Comparison of ENCODE assay signal across 8 cellular contexts in the genomic region with DNA sequence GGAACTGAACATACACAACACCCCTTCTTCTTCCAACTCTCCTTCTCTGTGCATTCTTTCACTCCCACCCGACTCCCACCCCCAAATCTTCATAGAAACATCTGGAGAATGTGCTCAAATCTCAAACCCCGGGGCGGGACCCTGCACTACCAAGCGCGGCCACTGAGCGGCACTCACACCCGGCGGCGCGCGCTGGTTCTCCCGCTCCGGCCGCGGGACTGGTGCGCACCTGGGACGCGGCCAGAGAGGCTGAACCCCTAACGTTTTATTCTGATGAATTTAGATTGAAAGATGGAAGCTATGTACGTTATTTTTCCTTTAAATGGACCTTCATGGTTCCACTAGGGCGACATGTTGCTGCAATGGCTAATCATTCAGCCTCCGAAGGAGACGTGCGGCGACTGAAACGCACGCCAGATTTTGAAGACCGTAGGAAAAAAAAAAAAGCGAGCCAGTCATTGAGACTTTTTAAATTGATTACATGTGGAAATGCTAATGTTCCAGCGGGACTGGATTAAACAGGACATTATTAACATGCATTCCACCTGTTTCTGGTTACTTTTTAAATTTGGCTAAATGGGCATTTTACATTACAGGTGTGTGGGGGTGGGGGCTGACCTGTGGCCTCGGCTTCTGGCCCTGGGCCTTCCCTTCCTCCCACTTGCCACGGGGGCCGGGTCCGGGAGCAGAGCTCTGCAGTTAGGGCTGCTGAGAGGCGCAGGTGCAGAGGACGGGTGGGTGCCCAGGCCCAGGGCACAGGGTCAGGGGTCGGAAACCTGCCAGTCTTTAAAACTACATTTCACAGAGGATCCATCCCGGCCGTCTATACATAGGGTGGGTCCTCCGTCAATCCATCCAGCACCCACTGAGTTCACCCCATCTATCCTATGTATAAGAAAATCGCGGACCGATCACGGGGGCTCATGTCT.
DNase-seq lines count a peak whose midpoint lies in the region; ATAC-seq, FAIRE-seq and TF ChIP-seq lines count a peak whose summit lies in the region.

No MANE protein-coding gene starts in this region.

- peak; percentile 92 for TF ChIP-seq CTCF in GM12875 (IDR thresholded peaks at IDR 0.05; ENCODE audit: borderline replicate concordance, insufficient read depth, low read depth, low read length)
- peak; percentile 98 for TF ChIP-seq CTCF in VCaP (conservative IDR thresholded peaks at IDR 0.05)
- peak; percentile 91 for TF ChIP-seq CTCF in kidney (IDR thresholded peaks at IDR 0.05; ENCODE audit: borderline replicate concordance, extremely low read depth, insufficient read depth)

- FAIRE-seq in kidney (lab: Jason Lieb, UNC): no peak

- peak; percentile 23 to 52 for DNase-seq in T47D (ENCODE audit: low read depth in 1 of 2, low spot score in 1 of 2)
- no peak for DNase-seq in kidney
- peak; percentile 71 for DNase-seq in stimulated activated CD4-positive, alpha-beta T cell treated with anti-CD3 and anti-CD28 coated beads, Interleukin-4, amount 100 ng/mL, for 24 hours
- DNase-seq in cortex of kidney (lab: John Stamatoyannopoulos, UW): no peak

- H3K9me3 ChIP-seq in kidney (ENCODE audit: control insufficient read depth in 1 of 2, low read length in 2 of 2): peaks cover 3 to 4% of the 10 kb centered on the region in 2 donors

- peak; percentile 44 for ATAC-seq in HG03139 (IDR thresholded peaks at IDR 0.05; ENCODE audit: unreplicated experiment)
- no peak for ATAC-seq in HG03439 (IDR thresholded peaks at IDR 0.05; ENCODE audit: unreplicated experiment)

- H3K36me3 ChIP-seq in kidney (ENCODE audit: control insufficient read depth in 1 of 2, insufficient read depth in 2 of 2, low read length in 2 of 2): no peaks in the 10 kb centered on the region

- intact Hi-C loops in kidney (cut with DNase I): no loop called here

- H3K27ac ChIP-seq in VCaP: no peak overlapping the region; the same call in 1 of the 2 replicates
- no peak overlapping the region for H3K27ac ChIP-seq in kidney (ENCODE audit: low read depth in 2 of 2, low read length in 2 of 2)

- no peak overlapping the region for H3K9ac ChIP-seq in kidney (ENCODE audit: low read length in 2 of 2)

- in situ Hi-C loops in T47D (cut with HindIII; ENCODE audit: low pct_unique_long_range_greater_than_20kb, low sequenced_read_pairs): no loop called here

- no peaks in the 10 kb centered on the region for H3K4me1 ChIP-seq in kidney (ENCODE audit: control insufficient read depth in 1 of 2, insufficient read depth in 1 of 2, low read depth in 1 of 2, low read length in 2 of 2)

- H3K4me3 ChIP-seq in GM12875 (ENCODE audit: low read depth, low read length) (no peak overlapping the region), kidney (ENCODE audit: low read length in 2 of 2) (peak overlapping the region in 1 of 2 donors; percentile 42)

Comparison
In these comparisons a context has a peak if more than half of its experiments do, and no peak if none do; other contexts are left out.
1. DNase-seq: peak in T47D (2 of 2) and stimulated activated CD4-positive, alpha-beta T cell treated with anti-CD3 and anti-CD28 coated beads, Interleukin-4, amount 100 ng/mL, for 24 hours (single experiment); none in kidney (single experiment) and cortex of kidney (single experiment).
2. Peak in every context shown above with its lines, with median percentiles within 50 percentile points of each other: CTCF ChIP-seq.